Comparison of ENCODE assay signal across 1 cellular context in the genomic region with DNA sequence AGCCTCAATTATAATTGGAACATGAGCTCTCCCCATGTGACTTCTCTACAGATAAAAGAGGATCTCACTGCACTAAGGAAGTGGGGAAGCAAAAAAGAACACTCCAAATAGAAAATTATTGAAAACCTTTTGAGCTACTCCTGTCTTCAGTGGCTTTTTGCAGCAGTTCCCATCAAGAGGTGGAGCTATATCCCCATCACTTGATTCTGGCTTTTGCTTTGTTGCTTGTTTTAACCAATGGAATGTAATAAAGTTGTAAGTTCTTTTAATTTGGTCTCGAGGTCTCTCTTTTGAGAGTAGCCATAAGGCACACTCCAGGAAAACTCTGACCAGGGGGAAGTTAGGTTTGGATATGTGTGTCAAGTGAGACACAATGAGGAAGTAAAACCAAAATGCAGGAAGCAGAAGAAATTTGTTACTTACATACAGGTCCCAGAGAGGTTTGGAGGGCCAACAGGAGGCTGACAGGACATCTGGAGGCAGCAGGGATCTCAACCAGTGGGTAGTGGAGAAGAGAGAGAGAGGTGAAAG.
TF ChIP-seq lines count a peak whose summit lies in the region.

No MANE protein-coding gene starts in this region.

TF ChIP-seq in SK-N-SH treated with all-trans-retinoic acid at 6 μM for 48 hours, 23 proteins besides CTCF, POLR2A, EP300 and RAD21 (continued from another document):
- TF ChIP-seq BACH2 (CRISPR knock-in tag; IDR thresholded peaks at IDR 0.05; ENCODE audit: borderline replicate concordance) (no peak), ARNTL (CRISPR knock-in tag; IDR thresholded peaks at IDR 0.05; ENCODE audit: borderline replicate concordance, low read depth) (no peak), OSR1 (CRISPR knock-in tag; IDR thresholded peaks at IDR 0.05) (no peak), ZNF565 (CRISPR knock-in tag; conservative IDR thresholded peaks at IDR 0.05; ENCODE audit: low read depth) (no peak), SNAI2 (CRISPR knock-in tag; IDR thresholded peaks at IDR 0.05) (no peak), ZNF70 (CRISPR knock-in tag; IDR thresholded peaks at IDR 0.05) (no peak)
- TF ChIP-seq, protein P1, sequence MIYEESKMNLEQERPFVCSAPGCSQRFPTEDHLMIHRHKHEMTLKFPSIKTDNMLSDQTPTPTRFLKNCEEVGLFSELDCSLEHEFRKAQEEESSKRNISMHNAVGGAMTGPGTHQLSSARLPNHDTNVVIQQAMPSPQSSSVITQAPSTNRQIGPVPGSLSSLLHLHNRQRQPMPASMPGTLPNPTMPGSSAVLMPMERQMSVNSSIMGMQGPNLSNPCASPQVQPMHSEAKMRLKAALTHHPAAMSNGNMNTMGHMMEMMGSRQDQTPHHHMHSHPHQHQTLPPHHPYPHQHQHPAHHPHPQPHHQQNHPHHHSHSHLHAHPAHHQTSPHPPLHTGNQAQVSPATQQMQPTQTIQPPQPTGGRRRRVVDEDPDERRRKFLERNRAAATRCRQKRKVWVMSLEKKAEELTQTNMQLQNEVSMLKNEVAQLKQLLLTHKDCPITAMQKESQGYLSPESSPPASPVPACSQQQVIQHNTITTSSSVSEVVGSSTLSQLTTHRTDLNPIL (CRISPR knock-in tag; IDR thresholded peaks at IDR 0.05; ENCODE audit: low read depth): no peak
- TF ChIP-seq, protein P2, sequence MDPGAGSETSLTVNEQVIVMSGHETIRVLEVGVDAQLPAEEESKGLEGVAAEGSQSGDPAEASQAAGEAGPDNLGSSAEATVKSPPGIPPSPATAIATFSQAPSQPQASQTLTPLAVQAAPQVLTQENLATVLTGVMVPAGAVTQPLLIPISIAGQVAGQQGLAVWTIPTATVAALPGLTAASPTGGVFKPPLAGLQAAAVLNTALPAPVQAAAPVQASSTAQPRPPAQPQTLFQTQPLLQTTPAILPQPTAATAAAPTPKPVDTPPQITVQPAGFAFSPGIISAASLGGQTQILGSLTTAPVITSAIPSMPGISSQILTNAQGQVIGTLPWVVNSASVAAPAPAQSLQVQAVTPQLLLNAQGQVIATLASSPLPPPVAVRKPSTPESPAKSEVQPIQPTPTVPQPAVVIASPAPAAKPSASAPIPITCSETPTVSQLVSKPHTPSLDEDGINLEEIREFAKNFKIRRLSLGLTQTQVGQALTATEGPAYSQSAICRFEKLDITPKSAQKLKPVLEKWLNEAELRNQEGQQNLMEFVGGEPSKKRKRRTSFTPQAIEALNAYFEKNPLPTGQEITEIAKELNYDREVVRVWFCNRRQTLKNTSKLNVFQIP (CRISPR knock-in tag; IDR thresholded peaks at IDR 0.05; ENCODE audit: borderline replicate concordance, low read depth): no peak
